Comparison of ENCODE assay signal across 1 cellular context in genomic region chr6:53302678-53303360, GRCh38.
TF ChIP-seq lines count a peak whose summit lies in the region.

No MANE protein-coding gene starts in this region.

TF ChIP-seq in WTC11, 78 proteins besides CTCF, POLR2A, EP300 and RAD21 (continued from another document):
- TF ChIP-seq ZNF532 (CRISPR knock-in tag; IDR thresholded peaks at IDR 0.05; ENCODE audit: borderline replicate concordance) (no peak), TCF7 (CRISPR knock-in tag; IDR thresholded peaks at IDR 0.05; ENCODE audit: low read depth) (no peak), FOXP4 (CRISPR knock-in tag; IDR thresholded peaks at IDR 0.05) (no peak), E2F5 (CRISPR knock-in tag; IDR thresholded peaks at IDR 0.05) (no peak), PRDM15 (CRISPR knock-in tag; IDR thresholded peaks at IDR 0.05) (no peak), USF1 (CRISPR knock-in tag; IDR thresholded peaks at IDR 0.05) (no peak), ZNF416 (CRISPR knock-in tag; IDR thresholded peaks at IDR 0.05) (no peak)
